8 cellular contexts compared by ENCODE assay signal in the genomic region with DNA sequence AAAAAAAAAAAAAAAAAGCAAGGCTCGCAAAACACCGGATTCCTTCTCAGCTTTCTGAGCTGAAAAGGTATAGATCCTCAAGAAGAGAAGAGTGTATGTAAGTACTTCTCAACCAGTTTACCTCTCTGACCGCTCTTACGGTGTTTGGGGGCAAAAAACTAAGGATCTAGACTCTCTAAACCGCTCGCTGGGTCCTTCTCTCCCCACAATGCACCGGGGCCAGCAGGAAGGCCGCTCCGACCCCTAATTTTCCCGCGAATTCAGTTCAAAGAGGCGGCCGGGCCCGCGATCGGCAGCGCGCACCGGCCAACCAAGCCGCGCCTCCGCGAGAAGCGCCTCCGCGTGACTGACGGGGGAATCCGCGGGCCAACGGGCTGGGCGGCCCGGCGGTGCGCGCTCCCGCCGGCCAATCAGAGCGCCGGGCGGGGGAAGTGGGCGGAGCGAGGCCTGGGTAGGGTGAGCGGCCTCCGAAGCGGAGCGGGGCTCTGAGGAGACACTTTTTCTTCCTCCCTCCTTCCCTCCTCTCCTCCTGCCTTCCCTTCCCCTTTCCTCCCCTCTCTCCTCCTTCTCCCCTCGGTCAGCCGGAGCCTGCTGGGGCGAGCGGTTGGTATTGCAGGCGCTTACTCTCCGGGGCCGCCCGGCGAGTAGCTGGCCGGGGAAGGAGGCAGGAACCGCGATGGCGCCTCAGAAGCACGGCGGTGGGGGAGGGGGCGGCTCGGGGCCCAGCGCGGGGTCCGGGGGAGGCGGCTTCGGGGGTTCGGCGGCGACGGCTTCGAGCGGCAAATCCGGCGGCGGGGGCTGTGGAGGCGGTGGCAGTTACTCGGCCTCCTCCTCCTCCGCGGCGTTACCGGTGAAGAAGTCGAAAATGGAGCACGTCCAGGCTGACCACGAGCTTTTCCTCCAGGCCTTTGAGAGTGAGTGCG.
A peak's percentile ranks its signal among the peaks of the same experiment; 100 is the strongest.
DNase-seq lines count a peak whose midpoint lies in the region; ATAC-seq and TF ChIP-seq lines count a peak whose summit lies in the region.
"Not testable (repeated sequence)": the region's sequence is repeated elsewhere in the genome, so short reads cannot be mapped to it uniquely, and the experiment has no call there.

No MANE protein-coding gene starts in this region.

- DNase-seq in AG08395 (ENCODE audit: low spot score) = peak; percentile 40
- DNase-seq in NCI-H345 treated with DMSO at 0.1 percent for 48 hours (lab: John Stamatoyannopoulos, UW; ENCODE audit: unreplicated experiment) = peak; percentile 33
- peak; percentile 57 to 70 (median 68) for DNase-seq in activated CD4-positive, CD25-positive, alpha-beta regulatory T cell (lab: John Stamatoyannopoulos, UW)
- peak; percentile 75 to 83 for DNase-seq in cardiac fibroblast (ENCODE audit: low read depth in 2 of 2)
- DNase-seq in islet precursor cell = peak; percentile 93
- DNase-seq in smooth muscle cell of the brain vasculature (ENCODE audit: low read depth, low spot score) = peak; percentile 44

- ATAC-seq in GM18907 (IDR thresholded peaks at IDR 0.05; ENCODE audit: unreplicated experiment) (peak; percentile 88), HG03135 (IDR thresholded peaks at IDR 0.05; ENCODE audit: unreplicated experiment) (peak; percentile 91)

- TF ChIP-seq CTCF in cardiac fibroblast (IDR thresholded peaks at IDR 0.05; ENCODE audit: low read depth, low read length) = not testable (repeated sequence)

- H3K4me3 ChIP-seq in cardiac fibroblast (replicated peaks in 1 of 2; ENCODE audit: low read depth in 2 of 2, low read length in 2 of 2) = peak overlapping the region; percentile 63 to 87

Comparison
In these comparisons a context has a peak if more than half of its experiments do, and no peak if none do; other contexts are left out.
1. Peak in every context shown above with its lines: DNase-seq, ATAC-seq and H3K4me3 ChIP-seq.
2. DNase-seq: peak in every context shown above with its lines; median percentile 93 in islet precursor cell; 79 in cardiac fibroblast; 68 in activated CD4-positive, CD25-positive, alpha-beta regulatory T cell; 44 in smooth muscle cell of the brain vasculature; 40 in AG08395; 33 in NCI-H345 treated with DMSO at 0.1 percent for 48 hours.